In the genomic region with DNA sequence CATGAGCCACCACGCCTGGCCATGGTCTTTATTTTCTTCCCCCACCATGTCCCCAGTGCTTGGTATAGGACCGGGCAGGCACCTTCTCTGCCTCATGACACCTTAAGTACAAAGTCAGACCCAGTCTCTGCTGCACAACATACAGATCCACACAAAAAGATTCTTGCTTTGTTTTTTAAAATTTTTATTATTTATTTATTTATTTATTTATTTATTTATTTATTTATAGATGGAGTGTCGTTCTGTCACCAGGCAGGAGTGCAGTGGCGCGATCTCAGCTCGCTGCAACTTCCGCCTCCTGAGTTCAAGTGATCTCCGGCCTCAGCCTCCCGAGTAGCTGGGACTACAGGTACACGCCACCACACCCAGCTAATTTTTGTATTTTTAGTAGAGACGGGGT, we compare ENCODE assay signal across 1 cellular context.
A peak's percentile ranks its signal among the peaks of the same experiment; 100 is the strongest.
TF ChIP-seq lines count a peak whose summit lies in the region.

No MANE protein-coding gene starts in this region.

TF ChIP-seq in HEK293, 187 proteins besides CTCF, POLR2A, EP300 and RAD21 (continued from another document):
- TF ChIP-seq, protein P1, sequence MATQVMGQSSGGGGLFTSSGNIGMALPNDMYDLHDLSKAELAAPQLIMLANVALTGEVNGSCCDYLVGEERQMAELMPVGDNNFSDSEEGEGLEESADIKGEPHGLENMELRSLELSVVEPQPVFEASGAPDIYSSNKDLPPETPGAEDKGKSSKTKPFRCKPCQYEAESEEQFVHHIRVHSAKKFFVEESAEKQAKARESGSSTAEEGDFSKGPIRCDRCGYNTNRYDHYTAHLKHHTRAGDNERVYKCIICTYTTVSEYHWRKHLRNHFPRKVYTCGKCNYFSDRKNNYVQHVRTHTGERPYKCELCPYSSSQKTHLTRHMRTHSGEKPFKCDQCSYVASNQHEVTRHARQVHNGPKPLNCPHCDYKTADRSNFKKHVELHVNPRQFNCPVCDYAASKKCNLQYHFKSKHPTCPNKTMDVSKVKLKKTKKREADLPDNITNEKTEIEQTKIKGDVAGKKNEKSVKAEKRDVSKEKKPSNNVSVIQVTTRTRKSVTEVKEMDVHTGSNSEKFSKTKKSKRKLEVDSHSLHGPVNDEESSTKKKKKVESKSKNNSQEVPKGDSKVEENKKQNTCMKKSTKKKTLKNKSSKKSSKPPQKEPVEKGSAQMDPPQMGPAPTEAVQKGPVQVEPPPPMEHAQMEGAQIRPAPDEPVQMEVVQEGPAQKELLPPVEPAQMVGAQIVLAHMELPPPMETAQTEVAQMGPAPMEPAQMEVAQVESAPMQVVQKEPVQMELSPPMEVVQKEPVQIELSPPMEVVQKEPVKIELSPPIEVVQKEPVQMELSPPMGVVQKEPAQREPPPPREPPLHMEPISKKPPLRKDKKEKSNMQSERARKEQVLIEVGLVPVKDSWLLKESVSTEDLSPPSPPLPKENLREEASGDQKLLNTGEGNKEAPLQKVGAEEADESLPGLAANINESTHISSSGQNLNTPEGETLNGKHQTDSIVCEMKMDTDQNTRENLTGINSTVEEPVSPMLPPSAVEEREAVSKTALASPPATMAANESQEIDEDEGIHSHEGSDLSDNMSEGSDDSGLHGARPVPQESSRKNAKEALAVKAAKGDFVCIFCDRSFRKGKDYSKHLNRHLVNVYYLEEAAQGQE (tag by site-specific recombination; IDR thresholded peaks at IDR 0.05): peak; percentile 80
- TF ChIP-seq OVOL3 (tag by site-specific recombination; IDR thresholded peaks at IDR 0.05): no peak
- 0 out of 2 replicates have a peak, but pooled peaks have one; percentile 16 for TF ChIP-seq GFI1B (tag by site-specific recombination; IDR thresholded peaks at IDR 0.05)
- TF ChIP-seq, protein P2, sequence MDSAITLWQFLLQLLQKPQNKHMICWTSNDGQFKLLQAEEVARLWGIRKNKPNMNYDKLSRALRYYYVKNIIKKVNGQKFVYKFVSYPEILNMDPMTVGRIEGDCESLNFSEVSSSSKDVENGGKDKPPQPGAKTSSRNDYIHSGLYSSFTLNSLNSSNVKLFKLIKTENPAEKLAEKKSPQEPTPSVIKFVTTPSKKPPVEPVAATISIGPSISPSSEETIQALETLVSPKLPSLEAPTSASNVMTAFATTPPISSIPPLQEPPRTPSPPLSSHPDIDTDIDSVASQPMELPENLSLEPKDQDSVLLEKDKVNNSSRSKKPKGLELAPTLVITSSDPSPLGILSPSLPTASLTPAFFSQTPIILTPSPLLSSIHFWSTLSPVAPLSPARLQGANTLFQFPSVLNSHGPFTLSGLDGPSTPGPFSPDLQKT (IDR thresholded peaks at IDR 0.05; ENCODE audit: borderline replicate concordance, low read depth, low read length): no peak
- TF ChIP-seq ZNF391 (tag by site-specific recombination; IDR thresholded peaks at IDR 0.05; ENCODE audit: borderline replicate concordance, low read depth): no peak
- peak; percentile 78 for TF ChIP-seq ZNF664 (tag by site-specific recombination; IDR thresholded peaks at IDR 0.05)
- TF ChIP-seq ZBTB21 (tag by site-specific recombination; IDR thresholded peaks at IDR 0.05): 0 out of 2 replicates have a peak, but pooled peaks have one; percentile 45
- TF ChIP-seq ZNF529 (tag by site-specific recombination; IDR thresholded peaks at IDR 0.05; ENCODE audit: insufficient replicate concordance): no peak
- TF ChIP-seq, protein P3, sequence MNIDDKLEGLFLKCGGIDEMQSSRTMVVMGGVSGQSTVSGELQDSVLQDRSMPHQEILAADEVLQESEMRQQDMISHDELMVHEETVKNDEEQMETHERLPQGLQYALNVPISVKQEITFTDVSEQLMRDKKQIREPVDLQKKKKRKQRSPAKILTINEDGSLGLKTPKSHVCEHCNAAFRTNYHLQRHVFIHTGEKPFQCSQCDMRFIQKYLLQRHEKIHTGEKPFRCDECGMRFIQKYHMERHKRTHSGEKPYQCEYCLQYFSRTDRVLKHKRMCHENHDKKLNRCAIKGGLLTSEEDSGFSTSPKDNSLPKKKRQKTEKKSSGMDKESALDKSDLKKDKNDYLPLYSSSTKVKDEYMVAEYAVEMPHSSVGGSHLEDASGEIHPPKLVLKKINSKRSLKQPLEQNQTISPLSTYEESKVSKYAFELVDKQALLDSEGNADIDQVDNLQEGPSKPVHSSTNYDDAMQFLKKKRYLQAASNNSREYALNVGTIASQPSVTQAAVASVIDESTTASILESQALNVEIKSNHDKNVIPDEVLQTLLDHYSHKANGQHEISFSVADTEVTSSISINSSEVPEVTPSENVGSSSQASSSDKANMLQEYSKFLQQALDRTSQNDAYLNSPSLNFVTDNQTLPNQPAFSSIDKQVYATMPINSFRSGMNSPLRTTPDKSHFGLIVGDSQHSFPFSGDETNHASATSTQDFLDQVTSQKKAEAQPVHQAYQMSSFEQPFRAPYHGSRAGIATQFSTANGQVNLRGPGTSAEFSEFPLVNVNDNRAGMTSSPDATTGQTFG (tag by site-specific recombination; IDR thresholded peaks at IDR 0.05; ENCODE audit: borderline replicate concordance): no peak
- no peak for TF ChIP-seq ZNF146 (tag by site-specific recombination; IDR thresholded peaks at IDR 0.05)
- no peak for TF ChIP-seq ZNF302 (tag by site-specific recombination; IDR thresholded peaks at IDR 0.05; ENCODE audit: low read depth)
- 0 out of 2 replicates have a peak, but pooled peaks have one; percentile 22 for TF ChIP-seq ZNF530 (tag by site-specific recombination; IDR thresholded peaks at IDR 0.05; ENCODE audit: low read depth)
- no peak for TF ChIP-seq KLF8 (tag by site-specific recombination; IDR thresholded peaks at IDR 0.05)
- TF ChIP-seq ZNF140 (tag by site-specific recombination; IDR thresholded peaks at IDR 0.05): peak; percentile 69; the same call in 1 of the 2 replicates
- no peak for TF ChIP-seq FEZF1 (tag by site-specific recombination; IDR thresholded peaks at IDR 0.05)
- TF ChIP-seq WT1 (tag by site-specific recombination; IDR thresholded peaks at IDR 0.05): no peak
- peak; percentile 93 for TF ChIP-seq ZNF426 (tag by site-specific recombination; IDR thresholded peaks at IDR 0.05)
- no peak for TF ChIP-seq ZNF658 (tag by site-specific recombination; IDR thresholded peaks at IDR 0.05)
